In genomic region chr5:1101991-1102713, GRCh38 we compare ENCODE assay signal across 11 cellular contexts. TPM values are rescaled to one million over a fixed set of nuclear protein-coding genes. Genes with fewer than 3 reads are reported as not detected.
DNase-seq lines count a peak whose midpoint lies in the region; ATAC-seq, FAIRE-seq and TF ChIP-seq lines count a peak whose summit lies in the region.
"Had no signal": no experiment of that assay in that cellular context is flagged by ENCODE, and none has a peak within 500 bp of the region (broad histone marks: within the 10 kb centered on the region; RNA-seq: fewer than 3 reads in every experiment).

No MANE protein-coding gene starts in this region.

- no peaks in the 10 kb centered on the region for H3K36me3 ChIP-seq in mucosa of descending colon (ENCODE audit: low read depth)

- DNase-seq in activated gamma-delta T cell treated with Interleukin-2 at 50 U/mL for 16 hours, result peak; percentile 25
- DNase-seq in activated gamma-delta T cell (lab: John Stamatoyannopoulos, UW), result no peak
- DNase-seq in erythroblast (lab: John Stamatoyannopoulos, UW), result peak; percentile 34 to 40
- peak; percentile 46 to 73 (median 57) for DNase-seq in mucosa of descending colon
- no peak for DNase-seq in HTR-8/SVneo (ENCODE audit: insufficient read length, low spot score)
- DNase-seq in NCI-H226, result no peak
- DNase-seq in NCI-H748 treated with DMSO at 0.1 percent for 48 hours (lab: John Stamatoyannopoulos, UW), result no peak
- DNase-seq: amniotic stem cell, MV-4-11, T-helper 9 cell had no signal

- ATAC-seq in mucosa of descending colon (no peak), HG03469 (IDR thresholded peaks at IDR 0.05; ENCODE audit: unreplicated experiment) (no peak)

- H3K9me3 ChIP-seq in mucosa of descending colon, result no peaks in the 10 kb centered on the region

- TF ChIP-seq POLR2A in erythroblast (IDR thresholded peaks at IDR 0.05; ENCODE audit: low read length), result no peak

- H3K4me1 ChIP-seq in mucosa of descending colon (ENCODE audit: low read depth), result peaks cover 51% of the 10 kb centered on the region

- H3K4me3 ChIP-seq in mucosa of descending colon, result no peak overlapping the region

- intact Hi-C loops in mucosa of descending colon (cut with DNase I, micrococcal nuclease), result no loop called here

- no peak for TF ChIP-seq CTCF in mucosa of descending colon (IDR thresholded peaks at IDR 0.05)

- no peak for FAIRE-seq in HTR-8/SVneo (lab: Jason Lieb, UNC)

RNA-seq across cellular contexts. Expression of gene SLC12A7, which starts 9.7 kb away (rescaled TPM):
- 10 to 100 TPM; 80.5 to 97.4 (median 94.1) TPM for total RNA-seq in mucosa of descending colon

Comparison
In these comparisons a context has a peak if more than half of its experiments do, and no peak if none do; other contexts are left out.
1. DNase-seq: peak in activated gamma-delta T cell treated with Interleukin-2 at 50 U/mL for 16 hours (single experiment), erythroblast (2 of 2) and mucosa of descending colon (3 of 3); none in activated gamma-delta T cell (single experiment), HTR-8/SVneo (single experiment), NCI-H226 (single experiment) and NCI-H748 treated with DMSO at 0.1 percent for 48 hours (single experiment).